ENCODE assay signal across 21 cellular contexts in genomic region chr14:87494010-87494409, GRCh38.
"Had no signal": no experiment of that assay in that cellular context is flagged by ENCODE, and none has a peak within 500 bp of the region (broad histone marks: within the 10 kb centered on the region; RNA-seq: fewer than 3 reads in every experiment).

No MANE protein-coding gene starts in this region.

- ATAC-seq: activated CD8-positive, alpha-beta T cell treated with anti-CD3 and anti-CD28 coated beads, Interleukin-2, amount 10 ng/mL, durations not matched to agents 7 days and 5 days; activated naive CD4-positive, alpha-beta T cell treated with anti-CD3 and anti-CD28 coated beads, Interleukin-2, amount 50 U/mL, for 72 hours; gastroesophageal sphincter; left ventricle myocardium superior; natural killer cell; stimulated activated memory B cell treated with anti-CD40 and anti-IgM and Interleukin-4, amounts not matched to agents 10 μg/mL and 1 μg/mL and 100 μg/mL, for 72 hours had no signal

- H3K27me3 Mint-ChIP-seq: activated B cell treated with CpG ODN at 0.5 μM for 24 hours; stimulated activated memory B cell treated with anti-CD40 and anti-IgM and Interleukin-4, amounts not matched to agents 10 μg/mL and 1 μg/mL and 100 μg/mL, for 72 hours had no signal

- H3K36me3 Mint-ChIP-seq: activated naive CD4-positive, alpha-beta T cell treated with anti-CD3 and anti-CD28 coated beads, Interleukin-2, amount 50 U/mL, for 72 hours; natural killer cell; stimulated activated memory B cell treated with anti-CD40 and anti-IgM and Interleukin-4, amounts not matched to agents 10 μg/mL and 1 μg/mL and 100 μg/mL, for 72 hours had no signal

- H3K36me3 ChIP-seq: gastroesophageal sphincter, right atrium auricular region had no signal

- H3K27me3 ChIP-seq: dorsolateral prefrontal cortex, gastroesophageal sphincter, right atrium auricular region had no signal

- DNase-seq: activated B cell treated with CpG ODN at 0.5 μM for 24 hours; activated CD4-positive, alpha-beta T cell treated with anti-CD3 and anti-CD28 coated beads for 48 hours; activated CD8-positive, alpha-beta memory T cell treated with anti-CD3 and anti-CD28 coated beads, Interleukin-2, amount 50 U/mL, for 4 hours; activated CD8-positive, alpha-beta T cell treated with anti-CD3 and anti-CD28 coated beads, Interleukin-2, amount 10 ng/mL, durations not matched to agents 7 days and 5 days; activated gamma-delta T cell; activated T-cell treated with anti-CD3 and anti-CD28 coated beads, Interleukin-2, amount 50 U/mL, for 48 hours; dorsolateral prefrontal cortex; endodermal cell; erythroblast; left ventricle myocardium superior; mesenchymal stem cell; natural killer cell; nucleus accumbens; stimulated activated CD4-positive, alpha-beta T cell treated with anti-CD3 and anti-CD28 coated beads, Interleukin-2, amount 100 ng/mL, for 48 hours had no signal

- H3K4me1 ChIP-seq: right atrium auricular region had no signal

- H3K27ac ChIP-seq: dorsolateral prefrontal cortex, gastroesophageal sphincter, right atrium auricular region had no signal

- H3K4me1 Mint-ChIP-seq: activated B cell treated with CpG ODN at 0.5 μM for 24 hours; natural killer cell; stimulated activated memory B cell treated with anti-CD40 and anti-IgM and Interleukin-4, amounts not matched to agents 10 μg/mL and 1 μg/mL and 100 μg/mL, for 72 hours had no signal

- H3K27ac Mint-ChIP-seq: activated B cell treated with CpG ODN at 0.5 μM for 24 hours; activated CD8-positive, alpha-beta T cell treated with anti-CD3 and anti-CD28 coated beads, Interleukin-2, amount 10 ng/mL, durations not matched to agents 7 days and 5 days; activated naive CD4-positive, alpha-beta T cell treated with anti-CD3 and anti-CD28 coated beads, Interleukin-2, amount 50 U/mL, for 72 hours; endodermal cell; natural killer cell; stimulated activated memory B cell treated with anti-CD40 and anti-IgM and Interleukin-4, amounts not matched to agents 10 μg/mL and 1 μg/mL and 100 μg/mL, for 72 hours had no signal

- H3K4me3 Mint-ChIP-seq: activated B cell treated with CpG ODN at 0.5 μM for 24 hours; activated CD8-positive, alpha-beta T cell treated with anti-CD3 and anti-CD28 coated beads, Interleukin-2, amount 10 ng/mL, durations not matched to agents 7 days and 5 days; endodermal cell; natural killer cell; stimulated activated memory B cell treated with anti-CD40 and anti-IgM and Interleukin-4, amounts not matched to agents 10 μg/mL and 1 μg/mL and 100 μg/mL, for 72 hours had no signal

- H3K4me3 ChIP-seq: dorsolateral prefrontal cortex, gastroesophageal sphincter, right atrium auricular region had no signal

- FAIRE-seq: keratinocyte, TTC549, urothelium cell line had no signal

- H3K9me3 ChIP-seq: gastroesophageal sphincter, right atrium auricular region had no signal
